In genomic region chr17:79633937-79634813, GRCh38 we compare ENCODE assay signal across 24 cellular contexts. TPM values are rescaled to one million over a fixed set of nuclear protein-coding genes. Genes with fewer than 3 reads are reported as not detected.
DNase-seq lines count a peak whose midpoint lies in the region; ATAC-seq and TF ChIP-seq lines count a peak whose summit lies in the region.
"Had no signal": no experiment of that assay in that cellular context is flagged by ENCODE, and none has a peak within 500 bp of the region (broad histone marks: within the 10 kb centered on the region; RNA-seq: fewer than 3 reads in every experiment).

No MANE protein-coding gene starts in this region.

- no peak overlapping the region for H3K4me3 Mint-ChIP-seq in activated naive CD8-positive, alpha-beta T cell treated with anti-CD3 and anti-CD28 coated beads, Interleukin-2, amount 10 ng/mL, durations not matched to agents 7 days and 5 days
- H3K4me3 Mint-ChIP-seq in activated naive CD8-positive, alpha-beta T cell treated with anti-CD3 and anti-CD28 coated beads for 36 hours = no peak overlapping the region
- H3K4me3 Mint-ChIP-seq in activated B cell treated with CpG ODN at 0.5 μM for 24 hours (no peak overlapping the region), mesothelial cell of epicardium (no peak overlapping the region)
- H3K4me3 Mint-ChIP-seq: HFFc6, memory B cell, nephron, T-helper 17 cell had no signal

- CTCF ChIA-PET in activated B cell treated with CpG ODN at 0.5 μM for 24 hours (lab: Charles Lee) = no interaction called here

- no peak overlapping the region for H3K27ac Mint-ChIP-seq in activated naive CD8-positive, alpha-beta T cell treated with anti-CD3 and anti-CD28 coated beads, Interleukin-2, amount 10 ng/mL, durations not matched to agents 7 days and 5 days
- no peak overlapping the region for H3K27ac Mint-ChIP-seq in activated naive CD8-positive, alpha-beta T cell treated with anti-CD3 and anti-CD28 coated beads for 36 hours
- H3K27ac Mint-ChIP-seq in activated B cell treated with CpG ODN at 0.5 μM for 24 hours (no peak overlapping the region), mesothelial cell of epicardium (no peak overlapping the region)
- H3K27ac Mint-ChIP-seq: CD8-positive, alpha-beta memory T cell; HFFc6; memory B cell; nephron; T-helper 17 cell had no signal

- no peak for ATAC-seq in activated naive CD8-positive, alpha-beta T cell treated with anti-CD3 and anti-CD28 coated beads, Interleukin-2, amount 10 ng/mL, durations not matched to agents 7 days and 5 days (ENCODE audit: low read depth)
- ATAC-seq in activated B cell treated with CpG ODN at 0.5 μM for 24 hours (ENCODE audit: low read depth) = no peak
- no peak for ATAC-seq in upper lobe of right lung
- ATAC-seq in GM19035 (IDR thresholded peaks at IDR 0.05; ENCODE audit: unreplicated experiment) = no peak
- ATAC-seq: stimulated activated naive CD8-positive, alpha-beta T cell treated with anti-CD3 and anti-CD28 coated beads, Interleukin-15, Interleukin-2, amounts not matched to agents 100 U/mL and 50 U/mL, for 24 hours; T-helper 17 cell had no signal

- H3K27me3 Mint-ChIP-seq in activated naive CD8-positive, alpha-beta T cell treated with anti-CD3 and anti-CD28 coated beads, Interleukin-2, amount 10 ng/mL, durations not matched to agents 7 days and 5 days = peaks cover 20% of the 10 kb centered on the region
- peaks cover 47% of the 10 kb centered on the region for H3K27me3 Mint-ChIP-seq in activated naive CD8-positive, alpha-beta T cell treated with anti-CD3 and anti-CD28 coated beads for 36 hours
- peaks cover 46% of the 10 kb centered on the region for H3K27me3 Mint-ChIP-seq in activated B cell treated with CpG ODN at 0.5 μM for 24 hours
- H3K27me3 Mint-ChIP-seq in mesothelial cell of epicardium (ENCODE audit: low read depth) = peaks cover 28% of the 10 kb centered on the region

- H3K4me3 ChIP-seq in upper lobe of right lung = no peak overlapping the region
- H3K4me3 ChIP-seq: breast epithelium, dorsolateral prefrontal cortex had no signal

- H3K9me3 ChIP-seq in upper lobe of right lung = no peaks in the 10 kb centered on the region

- POLR2A ChIA-PET in activated naive CD8-positive, alpha-beta T cell treated with anti-CD3 and anti-CD28 coated beads, Interleukin-2, amount 10 ng/mL, durations not matched to agents 7 days and 5 days (lab: Charles Lee) = no interaction called here
- POLR2A ChIA-PET in activated B cell treated with CpG ODN at 0.5 μM for 24 hours (lab: Charles Lee) = no interaction called here

- peak; percentile 20 for DNase-seq in activated naive CD8-positive, alpha-beta T cell treated with anti-CD3 and anti-CD28 coated beads, Interleukin-2, amount 10 ng/mL, durations not matched to agents 7 days and 5 days
- DNase-seq in activated naive CD8-positive, alpha-beta T cell treated with anti-CD3 and anti-CD28 coated beads for 36 hours = no peak
- DNase-seq in activated B cell treated with CpG ODN at 0.5 μM for 24 hours (peak; percentile 1), mesothelial cell of epicardium (ENCODE audit: low spot score in 2 of 2, unreplicated experiment in 2 of 2) (peak; percentile 4 to 21), upper lobe of right lung (peak; percentile 42), OCI-M2 (lab: John Stamatoyannopoulos, UW; ENCODE audit: unreplicated experiment) (no peak), NCI-H2081 treated with DMSO at 0.1 percent for 48 hours (lab: John Stamatoyannopoulos, UW) (no peak)
- DNase-seq: activated CD4-positive, CD25-positive, alpha-beta regulatory T cell; HFFc6; Karpas-422; NCI-H1105; NK-92 treated with Interleukin-12 subunit alpha and Interleukin-12 subunit beta, amount 100 ng/mL, for 24 hours; SHP77; stimulated activated CD4-positive, alpha-beta T cell treated with anti-CD3 and anti-CD28 coated beads, Interleukin-15, amount 100 ng/mL, for 24 hours; stimulated activated naive CD8-positive, alpha-beta T cell treated with anti-CD3 and anti-CD28 coated beads, Interleukin-15, Interleukin-2, amounts not matched to agents 100 U/mL and 50 U/mL, for 24 hours; T-helper 17 cell had no signal

- H3K9me3 Mint-ChIP-seq in activated naive CD8-positive, alpha-beta T cell treated with anti-CD3 and anti-CD28 coated beads, Interleukin-2, amount 10 ng/mL, durations not matched to agents 7 days and 5 days = no peaks in the 10 kb centered on the region
- H3K9me3 Mint-ChIP-seq in activated naive CD8-positive, alpha-beta T cell treated with anti-CD3 and anti-CD28 coated beads for 36 hours = peaks cover 8% of the 10 kb centered on the region
- H3K9me3 Mint-ChIP-seq in activated B cell treated with CpG ODN at 0.5 μM for 24 hours = peaks cover 12% of the 10 kb centered on the region
- H3K9me3 Mint-ChIP-seq in mesothelial cell of epicardium = peaks cover 30% of the 10 kb centered on the region
- H3K9me3 Mint-ChIP-seq: HFFc6 had no signal

- TF ChIP-seq CTCF in activated B cell treated with CpG ODN at 0.5 μM for 24 hours (IDR thresholded peaks at IDR 0.05) (no peak), mesothelial cell of epicardium (IDR thresholded peaks at IDR 0.05; ENCODE audit: unreplicated experiment) (no peak), upper lobe of right lung (IDR thresholded peaks at IDR 0.05) (no peak)

- no peaks in the 10 kb centered on the region for H3K4me1 ChIP-seq in upper lobe of right lung
- H3K4me1 ChIP-seq: breast epithelium had no signal

- no peak overlapping the region for H3K27ac ChIP-seq in upper lobe of right lung
- H3K27ac ChIP-seq: breast epithelium, dorsolateral prefrontal cortex had no signal

- H3K36me3 Mint-ChIP-seq in activated naive CD8-positive, alpha-beta T cell treated with anti-CD3 and anti-CD28 coated beads, Interleukin-2, amount 10 ng/mL, durations not matched to agents 7 days and 5 days = no peaks in the 10 kb centered on the region
- H3K36me3 Mint-ChIP-seq in activated naive CD8-positive, alpha-beta T cell treated with anti-CD3 and anti-CD28 coated beads for 36 hours = no peaks in the 10 kb centered on the region
- H3K36me3 Mint-ChIP-seq in activated B cell treated with CpG ODN at 0.5 μM for 24 hours (ENCODE audit: low read depth) (no peaks in the 10 kb centered on the region), mesothelial cell of epicardium (no peaks in the 10 kb centered on the region)
- H3K36me3 Mint-ChIP-seq: CD8-positive, alpha-beta memory T cell; memory B cell had no signal

- H3K36me3 ChIP-seq in upper lobe of right lung = no peaks in the 10 kb centered on the region
- H3K36me3 ChIP-seq: breast epithelium had no signal

- intact Hi-C loops in activated B cell treated with CpG ODN at 0.5 μM for 24 hours (cut with micrococcal nuclease) = no loop called here
- intact Hi-C loops in upper lobe of right lung (cut with DNase I) = no loop called here

- H3K4me1 Mint-ChIP-seq in activated naive CD8-positive, alpha-beta T cell treated with anti-CD3 and anti-CD28 coated beads, Interleukin-2, amount 10 ng/mL, durations not matched to agents 7 days and 5 days = no peaks in the 10 kb centered on the region
- H3K4me1 Mint-ChIP-seq in activated naive CD8-positive, alpha-beta T cell treated with anti-CD3 and anti-CD28 coated beads for 36 hours = no peaks in the 10 kb centered on the region
- no peaks in the 10 kb centered on the region for H3K4me1 Mint-ChIP-seq in activated B cell treated with CpG ODN at 0.5 μM for 24 hours
- H3K4me1 Mint-ChIP-seq in mesothelial cell of epicardium = peaks cover 8% of the 10 kb centered on the region
- H3K4me1 Mint-ChIP-seq: CD8-positive, alpha-beta memory T cell; memory B cell; nephron; T-helper 17 cell had no signal

- peaks cover 25% of the 10 kb centered on the region for H3K27me3 ChIP-seq in upper lobe of right lung

RNA-seq across cellular contexts. Expression of gene RBFOX3, which starts 23.3 kb away (rescaled TPM):
- total RNA-seq in activated naive CD8-positive, alpha-beta T cell treated with anti-CD3 and anti-CD28 coated beads, Interleukin-2, amount 10 ng/mL, durations not matched to agents 7 days and 5 days = not detected
- not detected for total RNA-seq in activated naive CD8-positive, alpha-beta T cell treated with anti-CD3 and anti-CD28 coated beads for 36 hours
- total RNA-seq in activated B cell treated with CpG ODN at 0.5 μM for 24 hours (0.09 TPM in 1 of 2 replicates, not detected in the other), mesothelial cell of epicardium (0.11 to 0.20 TPM in 2 of 3 replicates, not detected in the other), upper lobe of right lung (not detected)
- total RNA-seq: breast epithelium; CD8-positive, alpha-beta memory T cell; Daoy; glomerular endothelial cell; HFFc6 had no signal

Comparison
In these comparisons a context has a peak if more than half of its experiments do, and no peak if none do; other contexts are left out.
1. DNase-seq: peak in activated naive CD8-positive, alpha-beta T cell treated with anti-CD3 and anti-CD28 coated beads, Interleukin-2, amount 10 ng/mL, durations not matched to agents 7 days and 5 days (single experiment), activated B cell treated with CpG ODN at 0.5 μM for 24 hours (single experiment), mesothelial cell of epicardium (2 of 2) and upper lobe of right lung (single experiment); none in activated naive CD8-positive, alpha-beta T cell treated with anti-CD3 and anti-CD28 coated beads for 36 hours (single experiment), OCI-M2 (single experiment) and NCI-H2081 treated with DMSO at 0.1 percent for 48 hours (single experiment).